In genomic region chr4:42149004-42149403, GRCh38 we compare ENCODE assay signal across 22 cellular contexts. TPM values are rescaled to one million over a fixed set of nuclear protein-coding genes. Genes with fewer than 3 reads are reported as not detected.
A peak's percentile ranks its signal among the peaks of the same experiment; 100 is the strongest.
DNase-seq lines count a peak whose midpoint lies in the region; ATAC-seq and TF ChIP-seq lines count a peak whose summit lies in the region.
"Had no signal": no experiment of that assay in that cellular context is flagged by ENCODE, and none has a peak within 500 bp of the region (broad histone marks: within the 10 kb centered on the region; RNA-seq: fewer than 3 reads in every experiment).

No MANE protein-coding gene starts in this region.

- WGBS in spleen, 5 donors = 74 to 85% (median 80%) methylated on average over 7 of the region's 7 CpGs

- no peaks in the 10 kb centered on the region for H3K9me2 ChIP-seq in OCI-LY1 (ENCODE audit: low read depth, low read length)

- H3K27ac ChIP-seq in OCI-LY1 (ENCODE audit: low read depth, low read length, poor library complexity, severe bottlenecking) = no peak overlapping the region
- no peak overlapping the region for H3K27ac ChIP-seq in spleen
- H3K27ac ChIP-seq: left lung, prostate gland, SK-N-MC, skin epidermis had no signal

- H3F3A ChIP-seq in OCI-LY1 (ENCODE audit: insufficient read depth, low read length) = no peaks in the 10 kb centered on the region

- ATAC-seq in GM19025 (IDR thresholded peaks at IDR 0.05; ENCODE audit: low read depth, unreplicated experiment) = peak; percentile 20
- peak; percentile 31 for ATAC-seq in HG02885 (IDR thresholded peaks at IDR 0.05; ENCODE audit: poor library complexity, unreplicated experiment)
- ATAC-seq in HG03280 (IDR thresholded peaks at IDR 0.05; ENCODE audit: unreplicated experiment) = no peak
- ATAC-seq: HCT116, left lung had no signal

- H3K4me3 ChIP-seq in GM06990 (replicated peaks; ENCODE audit: low read depth, low read length) (no peak overlapping the region), OCI-LY1 (ENCODE audit: low read depth, low read length, poor library complexity, severe bottlenecking) (peak overlapping the region; percentile 78), spleen (no peak overlapping the region)
- H3K4me3 ChIP-seq: left lung, prostate gland, SK-N-MC, skin epidermis had no signal

- H3K4me2 ChIP-seq in OCI-LY1 (ENCODE audit: low read length) = peak overlapping the region; percentile 78

- peaks cover 70% of the 10 kb centered on the region for H3K79me2 ChIP-seq in OCI-LY1 (ENCODE audit: insufficient read depth, low read length)

- intact Hi-C loops in spleen (cut with DNase I; ENCODE audit: low total_unique reads) = no loop called here

- H3K36me3 ChIP-seq in GM06990 (ENCODE audit: control insufficient read depth, insufficient read depth, low read length) = no peaks in the 10 kb centered on the region
- H3K36me3 ChIP-seq in OCI-LY1 (ENCODE audit: insufficient read depth, low read length) = peaks cover 21% of the 10 kb centered on the region
- no peaks in the 10 kb centered on the region for H3K36me3 ChIP-seq in spleen
- H3K36me3 ChIP-seq: left lung, prostate gland had no signal

- peaks cover 47% of the 10 kb centered on the region for H3K4me1 ChIP-seq in OCI-LY1 (ENCODE audit: insufficient read depth, low read length, severe bottlenecking)
- H3K4me1 ChIP-seq in spleen = peaks cover 6 to 42% (median 30%) of the 10 kb centered on the region in 6 donors
- H3K4me1 ChIP-seq: prostate gland had no signal

- TF ChIP-seq CTCF in GM06990 (IDR thresholded peaks at IDR 0.05; ENCODE audit: insufficient read depth, low read length, poor library complexity, severe bottlenecking) (no peak), OCI-LY1 (IDR thresholded peaks at IDR 0.05; ENCODE audit: low read length) (no peak), spleen (IDR thresholded peaks at IDR 0.05 in 8 of 11, conservative IDR thresholded peaks at IDR 0.05 in 3 of 11) (no peak)

- H4K20me1 ChIP-seq in OCI-LY1 (ENCODE audit: insufficient read depth, low read length) = no peaks in the 10 kb centered on the region

- H3K9ac ChIP-seq in OCI-LY1 (ENCODE audit: low read length) = no peak overlapping the region; the same call in 1 of the 2 replicates

- H2AFZ ChIP-seq in OCI-LY1 (ENCODE audit: low read length) = no peak overlapping the region

- H3K9me3 ChIP-seq in OCI-LY1 (ENCODE audit: low read length) (no peaks in the 10 kb centered on the region), spleen (no peaks in the 10 kb centered on the region)
- H3K9me3 ChIP-seq: left lung, prostate gland had no signal

- H3K27me3 ChIP-seq in GM06990 (replicated peaks; ENCODE audit: control insufficient read depth, insufficient read depth, low read length) (peaks cover 4% of the 10 kb centered on the region), OCI-LY1 (ENCODE audit: insufficient read depth, low read length) (no peaks in the 10 kb centered on the region), spleen (replicated peaks in 1 of 7) (peaks cover 4 to 55% (median 32%) of the 10 kb centered on the region in 7 donors)

- TF ChIP-seq POLR2A in spleen (IDR thresholded peaks at IDR 0.05) = no peak

- DNase-seq in GM06990 (ENCODE audit: extremely low read depth, insufficient read length) = peak; percentile 8
- no peak for DNase-seq in spleen
- DNase-seq in NCI-H187 treated with DMSO at 0.1 percent for 48 hours (lab: John Stamatoyannopoulos, UW) = no peak
- DNase-seq in CD1c-positive myeloid dendritic cell (ENCODE audit: extremely low spot score) = no peak
- DNase-seq: amniotic stem cell; effector CD4-positive, alpha-beta T cell; glutamatergic neuron; KG1; left lung; NCI-H1048; NCI-H2081 treated with DMSO at 0.1 percent for 48 hours; NCI-H510A; stimulated activated CD4-positive, alpha-beta T cell treated with anti-CD3 and anti-CD28 coated beads, Interleukin-4, amount 100 ng/mL, for 1 hour had no signal

RNA-seq across cellular contexts. Expression of gene BEND4, which starts 3.5 kb away (rescaled TPM):
- 1 to 10 TPM; 3.7 to 8.3 (median 5.5) TPM for total RNA-seq in spleen
- 1 to 10 TPM; 1.1 to 1.8 (median 1.5) TPM for polyA plus RNA-seq in spleen
- polyA plus RNA-seq: AG04450 had no signal
